In the genomic region with DNA sequence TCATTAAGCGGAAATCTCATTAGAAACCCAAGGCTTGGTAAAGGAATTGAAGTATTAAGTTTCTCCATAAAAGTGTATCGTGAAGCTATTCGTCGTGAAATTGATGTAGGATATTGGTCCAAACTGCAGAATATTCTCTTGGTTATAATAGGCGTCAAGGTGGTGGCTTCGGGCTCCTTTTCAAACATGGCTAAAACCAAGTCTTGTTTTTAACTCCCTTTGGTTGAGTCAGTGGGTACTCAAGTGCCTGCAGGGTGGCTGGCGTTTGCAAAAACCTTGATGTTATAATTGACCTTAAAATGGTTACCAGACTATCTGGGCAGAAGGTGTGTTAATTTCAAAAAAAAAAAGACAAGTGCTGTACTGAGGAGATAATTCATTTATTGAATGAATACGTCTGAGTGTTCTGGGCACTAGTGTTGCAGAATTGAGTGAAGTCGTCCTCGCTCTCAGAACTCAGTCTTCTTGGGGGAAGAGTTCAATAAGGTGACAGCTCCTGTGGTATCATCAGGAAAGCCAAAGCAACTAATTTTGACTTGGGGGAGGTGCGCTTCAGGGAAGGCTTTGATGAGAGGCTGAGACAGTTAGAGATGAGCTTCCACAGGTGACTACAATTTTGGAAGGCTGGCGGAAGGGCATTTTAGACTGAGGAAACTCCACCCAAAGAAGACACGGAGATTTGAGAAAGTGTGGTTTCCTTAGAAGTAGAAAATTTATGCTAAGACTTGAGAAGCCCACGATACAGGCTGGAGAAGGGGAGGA, we compare ENCODE assay signal across 8 cellular contexts. TPM values are rescaled to one million over a fixed set of nuclear protein-coding genes. Genes with fewer than 3 reads are reported as not detected.
A peak's percentile ranks its signal among the peaks of the same experiment; 100 is the strongest.
DNase-seq lines count a peak whose midpoint lies in the region; ATAC-seq, FAIRE-seq and TF ChIP-seq lines count a peak whose summit lies in the region.

No MANE protein-coding gene starts in this region.

- H3K9me3 ChIP-seq in HUES48 (ENCODE audit: control insufficient read depth, insufficient read depth, low read length): no peaks in the 10 kb centered on the region

- peaks cover 44% of the 10 kb centered on the region for H3K4me1 ChIP-seq in HUES48 (ENCODE audit: control insufficient read depth, insufficient read depth, low read length)

- H3K27me3 ChIP-seq in HUES48 (ENCODE audit: control insufficient read depth, insufficient read depth, low read length): peaks cover 15% of the 10 kb centered on the region

- ATAC-seq in GM21447 (IDR thresholded peaks at IDR 0.05; ENCODE audit: unreplicated experiment): no peak

- no peak for FAIRE-seq in GM12891 (lab: Jason Lieb, UNC)

- no peak for TF ChIP-seq POLR2A in GM12891 (IDR thresholded peaks at IDR 0.05; ENCODE audit: low read depth, low read length)

- H3K36me3 ChIP-seq in HUES48 (ENCODE audit: control insufficient read depth, insufficient read depth, low read length): peaks cover 5% of the 10 kb centered on the region; the same call in 1 of the 2 replicates

- peak; percentile 18 for DNase-seq in activated CD4-positive, alpha-beta T cell treated with anti-CD3 and anti-CD28 coated beads, Interleukin-2, amount 50 U/mL, for 1 hour
- no peak for DNase-seq in foreskin fibroblast
- no peak for DNase-seq in GM12891 (ENCODE audit: insufficient read length, low spot score)
- no peak for DNase-seq in globus pallidus (ENCODE audit: low spot score)
- DNase-seq in D341Med (ENCODE audit: low spot score): no peak

- no peak for TF ChIP-seq CTCF in foreskin fibroblast (IDR thresholded peaks at IDR 0.05; ENCODE audit: low read depth, low read length)

- H3K4me3 ChIP-seq in HUES48 (ENCODE audit: low read depth, low read length): peak overlapping the region; percentile 97
- peak overlapping the region; percentile 74 to 86 for H3K4me3 ChIP-seq in foreskin fibroblast (ENCODE audit: low read depth in 1 of 2, low read length in 2 of 2)
- H3K4me3 ChIP-seq in skin epidermis: peak overlapping the region; percentile 69 to 94 (median 88)

- H3K27ac ChIP-seq in HUES48 (ENCODE audit: low read depth, low read length) (no peak overlapping the region), skin epidermis (peak overlapping the region in 17 of 21 experiments; percentile 88 to 96 (median 92))

- H3K9ac ChIP-seq in HUES48 (ENCODE audit: low read depth, low read length): no peak overlapping the region; the same call in 1 of the 2 replicates

TF ChIP-seq in GM12891, 5 proteins besides CTCF, POLR2A, EP300 and RAD21:
- TF ChIP-seq TAF1 (IDR thresholded peaks at IDR 0.05; ENCODE audit: low read depth, low read length) (no peak), POU2F2 (IDR thresholded peaks at IDR 0.05; ENCODE audit: low read depth, low read length) (no peak), SPI1 (IDR thresholded peaks at IDR 0.05; ENCODE audit: low read depth, low read length) (no peak), PAX5 (IDR thresholded peaks at IDR 0.05; ENCODE audit: insufficient read depth, low read length, severe bottlenecking) (no peak), POLR2AphosphoS5 (IDR thresholded peaks at IDR 0.05; ENCODE audit: low read depth, low read length) (no peak)
TF ChIP-seq in GM12891: peak in this region for 0.

RNA-seq across cellular contexts. Expression of a gene that starts 1.6 kb away (rescaled TPM):
- 10.3 TPM for polyA plus RNA-seq in GM12891 (2012; ENCODE audit: low read depth, missing spikeins)

RNA-seq across cellular contexts. Expression of a gene that starts 58.9 kb away (rescaled TPM):
- 45.2 TPM for polyA plus RNA-seq in GM12891 (2012; ENCODE audit: low read depth, missing spikeins)
